In the genomic region with DNA sequence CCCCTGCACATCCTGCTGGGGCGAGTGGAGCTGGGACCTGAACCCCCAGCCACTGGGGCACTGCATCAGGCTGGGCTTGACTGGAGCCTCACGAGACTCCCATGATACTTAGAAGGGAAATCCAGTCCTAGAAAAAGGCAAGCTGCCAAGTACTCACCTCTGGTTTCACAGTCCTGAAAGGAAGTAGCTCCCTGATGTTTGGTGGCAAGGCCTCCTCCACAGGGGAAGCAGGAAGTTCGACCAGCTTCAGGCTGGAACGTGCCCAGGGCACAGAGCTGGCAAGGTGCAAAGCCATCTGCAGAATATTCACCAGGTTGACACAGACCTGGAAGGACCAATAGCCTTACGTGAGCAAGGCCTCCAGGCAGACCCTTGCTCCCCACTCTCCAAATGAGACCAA, we compare ENCODE assay signal across 11 cellular contexts.
"Had no signal": no experiment of that assay in that cellular context is flagged by ENCODE, and none has a peak within 500 bp of the region (broad histone marks: within the 10 kb centered on the region; RNA-seq: fewer than 3 reads in every experiment).

No MANE protein-coding gene starts in this region.

- H3K9me3 ChIP-seq: adrenal gland, lower lobe of right lung, right atrium auricular region had no signal

- H3K4me1 ChIP-seq: adrenal gland, lower lobe of right lung, right atrium auricular region had no signal

- ATAC-seq: activated CD8-positive, alpha-beta T cell treated with anti-CD3 and anti-CD28 coated beads, Interleukin-2, amount 10 ng/mL, durations not matched to agents 7 days and 5 days; effector memory CD8-positive, alpha-beta T cell; left cardiac atrium; lower lobe of right lung had no signal

- DNase-seq: activated CD4-positive, alpha-beta T cell treated with anti-CD3 and anti-CD28 coated beads for 48 hours; activated CD8-positive, alpha-beta T cell treated with anti-CD3 and anti-CD28 coated beads, Interleukin-2, amount 10 ng/mL, durations not matched to agents 7 days and 5 days; activated naive CD4-positive, alpha-beta T cell treated with anti-CD3 and anti-CD28 coated beads, Interleukin-2, amount 50 U/mL, for 16 hours; adrenal gland; central memory CD4-positive, alpha-beta T cell; effector memory CD8-positive, alpha-beta T cell; left cardiac atrium; lower lobe of right lung; naive B cell had no signal

- H3K4me3 ChIP-seq: adrenal gland, lower lobe of right lung, right atrium auricular region, skin epidermis had no signal

- H3K27me3 ChIP-seq: adrenal gland, right atrium auricular region had no signal

- H3K27ac ChIP-seq: adrenal gland, lower lobe of right lung, right atrium auricular region, skin epidermis had no signal

- H3K36me3 ChIP-seq: adrenal gland, lower lobe of right lung, right atrium auricular region had no signal
